1 cellular context compared by ENCODE assay signal in the genomic region with DNA sequence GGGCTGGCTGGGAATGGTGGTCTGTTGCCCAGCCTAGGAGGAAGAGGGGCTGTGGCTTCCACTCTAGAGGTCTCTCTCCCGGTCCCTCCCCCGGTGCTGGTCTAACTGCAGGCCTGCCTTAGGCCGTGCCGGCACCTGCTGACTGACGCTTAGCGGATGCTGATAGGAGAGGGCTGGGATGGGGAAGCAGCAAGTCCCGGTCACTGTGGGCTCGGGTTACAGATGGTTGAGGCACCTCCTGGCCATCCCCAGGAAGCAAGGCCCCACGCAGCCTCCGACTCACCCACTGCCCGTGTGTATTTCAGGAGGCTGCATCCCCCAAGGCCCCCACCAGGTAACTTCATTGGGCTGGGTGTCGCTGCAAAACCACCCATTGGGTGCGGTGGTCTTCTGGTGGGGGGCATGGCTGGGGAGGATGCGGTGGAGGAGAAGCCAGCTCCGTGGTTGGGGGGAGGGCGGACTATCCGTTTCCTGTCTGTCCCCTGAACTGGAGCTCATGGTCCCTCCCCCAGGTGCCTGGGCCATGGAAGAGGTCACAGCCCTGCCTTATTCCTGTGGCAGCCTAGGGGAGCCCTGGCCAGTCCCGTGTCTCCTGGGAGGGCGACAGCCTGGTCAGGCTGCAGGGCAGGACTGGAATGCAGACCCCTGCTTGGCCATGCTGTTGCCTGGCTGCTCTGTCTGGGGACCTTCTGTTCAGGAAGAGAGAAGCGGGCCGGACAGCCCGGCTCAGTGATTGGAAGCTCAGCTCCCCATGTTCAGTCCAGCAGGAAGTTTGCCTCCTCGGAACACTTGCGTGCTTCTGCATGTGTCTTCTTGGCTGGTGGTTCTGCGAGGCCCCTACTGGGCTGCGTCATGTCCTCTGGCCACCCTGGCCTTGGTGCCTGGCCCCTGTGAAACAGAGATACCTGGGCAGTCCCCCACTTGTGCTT.
TF ChIP-seq lines count a peak whose summit lies in the region.

No MANE protein-coding gene starts in this region.

TF ChIP-seq in HepG2, 621 proteins besides CTCF, POLR2A, EP300 and RAD21 (continued from another document and continues in another):
- TF ChIP-seq, protein P1, sequence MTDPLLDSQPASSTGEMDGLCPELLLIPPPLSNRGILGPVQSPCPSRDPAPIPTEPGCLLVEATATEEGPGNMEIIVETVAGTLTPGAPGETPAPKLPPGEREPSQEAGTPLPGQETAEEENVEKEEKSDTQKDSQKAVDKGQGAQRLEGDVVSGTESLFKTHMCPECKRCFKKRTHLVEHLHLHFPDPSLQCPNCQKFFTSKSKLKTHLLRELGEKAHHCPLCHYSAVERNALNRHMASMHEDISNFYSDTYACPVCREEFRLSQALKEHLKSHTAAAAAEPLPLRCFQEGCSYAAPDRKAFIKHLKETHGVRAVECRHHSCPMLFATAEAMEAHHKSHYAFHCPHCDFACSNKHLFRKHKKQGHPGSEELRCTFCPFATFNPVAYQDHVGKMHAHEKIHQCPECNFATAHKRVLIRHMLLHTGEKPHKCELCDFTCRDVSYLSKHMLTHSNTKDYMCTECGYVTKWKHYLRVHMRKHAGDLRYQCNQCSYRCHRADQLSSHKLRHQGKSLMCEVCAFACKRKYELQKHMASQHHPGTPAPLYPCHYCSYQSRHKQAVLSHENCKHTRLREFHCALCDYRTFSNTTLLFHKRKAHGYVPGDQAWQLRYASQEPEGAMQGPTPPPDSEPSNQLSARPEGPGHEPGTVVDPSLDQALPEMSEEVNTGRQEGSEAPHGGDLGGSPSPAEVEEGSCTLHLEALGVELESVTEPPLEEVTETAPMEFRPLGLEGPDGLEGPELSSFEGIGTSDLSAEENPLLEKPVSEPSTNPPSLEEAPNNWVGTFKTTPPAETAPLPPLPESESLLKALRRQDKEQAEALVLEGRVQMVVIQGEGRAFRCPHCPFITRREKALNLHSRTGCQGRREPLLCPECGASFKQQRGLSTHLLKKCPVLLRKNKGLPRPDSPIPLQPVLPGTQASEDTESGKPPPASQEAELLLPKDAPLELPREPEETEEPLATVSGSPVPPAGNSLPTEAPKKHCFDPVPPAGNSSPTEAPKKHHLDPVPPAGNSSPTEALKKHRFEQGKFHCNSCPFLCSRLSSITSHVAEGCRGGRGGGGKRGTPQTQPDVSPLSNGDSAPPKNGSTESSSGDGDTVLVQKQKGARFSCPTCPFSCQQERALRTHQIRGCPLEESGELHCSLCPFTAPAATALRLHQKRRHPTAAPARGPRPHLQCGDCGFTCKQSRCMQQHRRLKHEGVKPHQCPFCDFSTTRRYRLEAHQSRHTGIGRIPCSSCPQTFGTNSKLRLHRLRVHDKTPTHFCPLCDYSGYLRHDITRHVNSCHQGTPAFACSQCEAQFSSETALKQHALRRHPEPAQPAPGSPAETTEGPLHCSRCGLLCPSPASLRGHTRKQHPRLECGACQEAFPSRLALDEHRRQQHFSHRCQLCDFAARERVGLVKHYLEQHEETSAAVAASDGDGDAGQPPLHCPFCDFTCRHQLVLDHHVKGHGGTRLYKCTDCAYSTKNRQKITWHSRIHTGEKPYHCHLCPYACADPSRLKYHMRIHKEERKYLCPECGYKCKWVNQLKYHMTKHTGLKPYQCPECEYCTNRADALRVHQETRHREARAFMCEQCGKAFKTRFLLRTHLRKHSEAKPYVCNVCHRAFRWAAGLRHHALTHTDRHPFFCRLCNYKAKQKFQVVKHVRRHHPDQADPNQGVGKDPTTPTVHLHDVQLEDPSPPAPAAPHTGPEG (CRISPR knock-in tag; IDR thresholded peaks at IDR 0.05), result no peak
- TF ChIP-seq RORA (CRISPR knock-in tag; IDR thresholded peaks at IDR 0.05) (no peak), PAWR (CRISPR knock-in tag; IDR thresholded peaks at IDR 0.05; ENCODE audit: borderline replicate concordance) (no peak), NFYB (CRISPR knock-in tag; IDR thresholded peaks at IDR 0.05) (no peak), ZNF546 (CRISPR knock-in tag; conservative IDR thresholded peaks at IDR 0.05) (no peak), TP53 (CRISPR knock-in tag; conservative IDR thresholded peaks at IDR 0.05) (no peak), ZNF773 (CRISPR knock-in tag; IDR thresholded peaks at IDR 0.05; ENCODE audit: borderline replicate concordance) (no peak), SRSF1 (optimal IDR thresholded peaks at IDR 0.05; ENCODE audit: low read depth, low read length) (peak; percentile 30), ZNF44 (CRISPR knock-in tag; IDR thresholded peaks at IDR 0.05) (no peak), RBM22 (optimal IDR thresholded peaks at IDR 0.05; ENCODE audit: low read length) (peak; percentile 50), ZNF598 (CRISPR knock-in tag; IDR thresholded peaks at IDR 0.05; ENCODE audit: borderline replicate concordance) (0 out of 2 replicates have a peak, but pooled peaks have one; percentile 19), FOXK2 (IDR thresholded peaks at IDR 0.05) (no peak), ZBTB3 (CRISPR knock-in tag; IDR thresholded peaks at IDR 0.05; ENCODE audit: borderline replicate concordance, low read depth) (no peak), CC2D1A (CRISPR knock-in tag; IDR thresholded peaks at IDR 0.05) (no peak), DMAP1 (CRISPR knock-in tag; IDR thresholded peaks at IDR 0.05) (no peak), ZNF260 (CRISPR knock-in tag; IDR thresholded peaks at IDR 0.05; ENCODE audit: borderline replicate concordance, low read depth) (no peak), ZBTB38 (CRISPR knock-in tag; IDR thresholded peaks at IDR 0.05) (0 out of 2 replicates have a peak, but pooled peaks have one; percentile 42), FIP1L1 (IDR thresholded peaks at IDR 0.05; ENCODE audit: borderline replicate concordance, insufficient read depth, low read depth, low read length) (no peak), ZSCAN20 (CRISPR knock-in tag; IDR thresholded peaks at IDR 0.05; ENCODE audit: borderline replicate concordance) (no peak)
- TF ChIP-seq, protein P2, sequence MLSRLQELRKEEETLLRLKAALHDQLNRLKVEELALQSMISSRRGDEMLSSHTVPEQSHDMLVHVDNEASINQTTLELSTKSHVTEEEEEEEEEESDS (CRISPR knock-in tag; IDR thresholded peaks at IDR 0.05; ENCODE audit: borderline replicate concordance), result no peak
- TF ChIP-seq, protein P3, sequence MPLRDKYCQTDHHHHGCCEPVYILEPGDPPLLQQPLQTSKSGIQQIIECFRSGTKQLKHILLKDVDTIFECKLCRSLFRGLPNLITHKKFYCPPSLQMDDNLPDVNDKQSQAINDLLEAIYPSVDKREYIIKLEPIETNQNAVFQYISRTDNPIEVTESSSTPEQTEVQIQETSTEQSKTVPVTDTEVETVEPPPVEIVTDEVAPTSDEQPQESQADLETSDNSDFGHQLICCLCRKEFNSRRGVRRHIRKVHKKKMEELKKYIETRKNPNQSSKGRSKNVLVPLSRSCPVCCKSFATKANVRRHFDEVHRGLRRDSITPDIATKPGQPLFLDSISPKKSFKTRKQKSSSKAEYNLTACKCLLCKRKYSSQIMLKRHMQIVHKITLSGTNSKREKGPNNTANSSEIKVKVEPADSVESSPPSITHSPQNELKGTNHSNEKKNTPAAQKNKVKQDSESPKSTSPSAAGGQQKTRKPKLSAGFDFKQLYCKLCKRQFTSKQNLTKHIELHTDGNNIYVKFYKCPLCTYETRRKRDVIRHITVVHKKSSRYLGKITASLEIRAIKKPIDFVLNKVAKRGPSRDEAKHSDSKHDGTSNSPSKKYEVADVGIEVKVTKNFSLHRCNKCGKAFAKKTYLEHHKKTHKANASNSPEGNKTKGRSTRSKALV (CRISPR knock-in tag; IDR thresholded peaks at IDR 0.05), result no peak
- TF ChIP-seq, protein P4, sequence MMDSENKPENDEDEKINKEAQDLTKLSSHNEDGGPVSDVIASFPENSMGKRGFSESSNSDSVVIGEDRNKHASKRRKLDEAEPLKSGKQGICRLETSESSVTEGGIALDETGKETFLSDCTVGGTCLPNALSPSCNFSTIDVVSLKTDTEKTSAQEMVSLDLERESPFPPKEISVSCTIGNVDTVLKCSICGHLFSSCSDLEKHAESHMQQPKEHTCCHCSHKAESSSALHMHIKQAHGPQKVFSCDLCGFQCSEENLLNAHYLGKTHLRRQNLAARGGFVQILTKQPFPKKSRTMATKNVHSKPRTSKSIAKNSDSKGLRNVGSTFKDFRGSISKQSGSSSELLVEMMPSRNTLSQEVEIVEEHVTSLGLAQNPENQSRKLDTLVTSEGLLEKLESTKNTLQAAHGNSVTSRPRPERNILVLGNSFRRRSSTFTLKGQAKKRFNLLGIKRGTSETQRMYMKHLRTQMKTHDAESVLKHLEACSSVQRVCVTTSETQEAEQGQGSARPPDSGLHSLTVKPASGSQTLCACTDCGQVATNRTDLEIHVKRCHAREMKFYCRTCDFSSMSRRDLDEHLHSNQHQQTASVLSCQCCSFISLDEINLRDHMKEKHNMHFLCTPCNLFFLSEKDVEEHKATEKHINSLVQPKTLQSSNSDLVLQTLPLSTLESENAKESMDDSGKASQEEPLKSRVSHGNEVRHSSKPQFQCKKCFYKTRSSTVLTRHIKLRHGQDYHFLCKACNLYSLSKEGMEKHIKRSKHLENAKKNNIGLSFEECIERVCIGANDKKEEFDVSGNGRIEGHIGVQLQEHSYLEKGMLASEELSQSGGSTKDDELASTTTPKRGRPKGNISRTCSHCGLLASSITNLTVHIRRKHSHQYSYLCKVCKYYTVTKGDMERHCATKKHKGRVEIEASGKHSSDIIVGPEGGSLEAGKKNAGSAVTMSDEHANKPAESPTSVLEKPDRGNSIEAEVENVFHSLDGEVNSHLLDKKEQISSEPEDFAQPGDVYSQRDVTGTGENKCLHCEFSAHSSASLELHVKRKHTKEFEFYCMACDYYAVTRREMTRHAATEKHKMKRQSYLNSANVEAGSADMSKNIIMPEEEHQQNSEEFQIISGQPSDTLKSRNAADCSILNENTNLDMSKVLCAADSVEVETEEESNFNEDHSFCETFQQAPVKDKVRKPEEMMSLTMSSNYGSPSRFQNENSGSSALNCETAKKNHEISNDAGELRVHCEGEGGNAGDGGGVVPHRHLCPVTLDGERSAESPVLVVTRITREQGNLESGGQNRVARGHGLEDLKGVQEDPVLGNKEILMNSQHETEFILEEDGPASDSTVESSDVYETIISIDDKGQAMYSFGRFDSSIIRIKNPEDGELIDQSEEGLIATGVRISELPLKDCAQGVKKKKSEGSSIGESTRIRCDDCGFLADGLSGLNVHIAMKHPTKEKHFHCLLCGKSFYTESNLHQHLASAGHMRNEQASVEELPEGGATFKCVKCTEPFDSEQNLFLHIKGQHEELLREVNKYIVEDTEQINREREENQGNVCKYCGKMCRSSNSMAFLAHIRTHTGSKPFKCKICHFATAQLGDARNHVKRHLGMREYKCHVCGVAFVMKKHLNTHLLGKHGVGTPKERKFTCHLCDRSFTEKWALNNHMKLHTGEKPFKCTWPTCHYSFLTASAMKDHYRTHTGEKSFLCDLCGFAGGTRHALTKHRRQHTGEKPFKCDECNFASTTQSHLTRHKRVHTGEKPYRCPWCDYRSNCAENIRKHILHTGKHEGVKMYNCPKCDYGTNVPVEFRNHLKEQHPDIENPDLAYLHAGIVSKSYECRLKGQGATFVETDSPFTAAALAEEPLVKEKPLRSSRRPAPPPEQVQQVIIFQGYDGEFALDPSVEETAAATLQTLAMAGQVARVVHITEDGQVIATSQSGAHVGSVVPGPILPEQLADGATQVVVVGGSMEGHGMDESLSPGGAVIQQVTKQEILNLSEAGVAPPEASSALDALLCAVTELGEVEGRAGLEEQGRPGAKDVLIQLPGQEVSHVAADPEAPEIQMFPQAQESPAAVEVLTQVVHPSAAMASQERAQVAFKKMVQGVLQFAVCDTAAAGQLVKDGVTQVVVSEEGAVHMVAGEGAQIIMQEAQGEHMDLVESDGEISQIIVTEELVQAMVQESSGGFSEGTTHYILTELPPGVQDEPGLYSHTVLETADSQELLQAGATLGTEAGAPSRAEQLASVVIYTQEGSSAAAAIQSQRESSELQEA (CRISPR knock-in tag; IDR thresholded peaks at IDR 0.05; ENCODE audit: not compliant biosample characterization), result peak; percentile 28
- TF ChIP-seq, protein P5, sequence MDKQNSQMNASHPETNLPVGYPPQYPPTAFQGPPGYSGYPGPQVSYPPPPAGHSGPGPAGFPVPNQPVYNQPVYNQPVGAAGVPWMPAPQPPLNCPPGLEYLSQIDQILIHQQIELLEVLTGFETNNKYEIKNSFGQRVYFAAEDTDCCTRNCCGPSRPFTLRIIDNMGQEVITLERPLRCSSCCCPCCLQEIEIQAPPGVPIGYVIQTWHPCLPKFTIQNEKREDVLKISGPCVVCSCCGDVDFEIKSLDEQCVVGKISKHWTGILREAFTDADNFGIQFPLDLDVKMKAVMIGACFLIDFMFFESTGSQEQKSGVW (CRISPR knock-in tag; IDR thresholded peaks at IDR 0.05; ENCODE audit: borderline replicate concordance), result no peak
- TF ChIP-seq, protein P6, sequence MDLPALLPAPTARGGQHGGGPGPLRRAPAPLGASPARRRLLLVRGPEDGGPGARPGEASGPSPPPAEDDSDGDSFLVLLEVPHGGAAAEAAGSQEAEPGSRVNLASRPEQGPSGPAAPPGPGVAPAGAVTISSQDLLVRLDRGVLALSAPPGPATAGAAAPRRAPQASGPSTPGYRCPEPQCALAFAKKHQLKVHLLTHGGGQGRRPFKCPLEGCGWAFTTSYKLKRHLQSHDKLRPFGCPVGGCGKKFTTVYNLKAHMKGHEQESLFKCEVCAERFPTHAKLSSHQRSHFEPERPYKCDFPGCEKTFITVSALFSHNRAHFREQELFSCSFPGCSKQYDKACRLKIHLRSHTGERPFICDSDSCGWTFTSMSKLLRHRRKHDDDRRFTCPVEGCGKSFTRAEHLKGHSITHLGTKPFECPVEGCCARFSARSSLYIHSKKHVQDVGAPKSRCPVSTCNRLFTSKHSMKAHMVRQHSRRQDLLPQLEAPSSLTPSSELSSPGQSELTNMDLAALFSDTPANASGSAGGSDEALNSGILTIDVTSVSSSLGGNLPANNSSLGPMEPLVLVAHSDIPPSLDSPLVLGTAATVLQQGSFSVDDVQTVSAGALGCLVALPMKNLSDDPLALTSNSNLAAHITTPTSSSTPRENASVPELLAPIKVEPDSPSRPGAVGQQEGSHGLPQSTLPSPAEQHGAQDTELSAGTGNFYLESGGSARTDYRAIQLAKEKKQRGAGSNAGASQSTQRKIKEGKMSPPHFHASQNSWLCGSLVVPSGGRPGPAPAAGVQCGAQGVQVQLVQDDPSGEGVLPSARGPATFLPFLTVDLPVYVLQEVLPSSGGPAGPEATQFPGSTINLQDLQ (CRISPR knock-in tag; IDR thresholded peaks at IDR 0.05), result no peak
- TF ChIP-seq, protein P7, sequence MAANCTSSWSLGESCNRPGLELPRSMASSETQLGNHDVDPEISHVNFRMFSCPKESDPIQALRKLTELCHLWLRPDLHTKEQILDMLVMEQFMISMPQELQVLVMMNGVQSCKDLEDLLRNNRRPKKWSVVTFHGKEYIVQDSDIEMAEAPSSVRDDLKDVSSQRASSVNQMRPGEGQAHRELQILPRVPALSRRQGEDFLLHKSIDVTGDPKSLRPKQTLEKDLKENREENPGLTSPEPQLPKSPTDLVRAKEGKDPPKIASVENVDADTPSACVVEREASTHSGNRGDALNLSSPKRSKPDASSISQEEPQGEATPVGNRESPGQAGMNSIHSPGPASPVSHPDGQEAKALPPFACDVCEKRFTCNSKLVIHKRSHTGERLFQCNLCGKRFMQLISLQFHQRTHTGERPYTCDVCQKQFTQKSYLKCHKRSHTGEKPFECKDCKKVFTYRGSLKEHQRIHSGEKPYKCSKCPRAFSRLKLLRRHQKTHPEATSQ (CRISPR knock-in tag; IDR thresholded peaks at IDR 0.05; ENCODE audit: borderline replicate concordance), result no peak
